In genomic region chr10:14774797-14775196, GRCh38 we compare ENCODE assay signal across 12 cellular contexts. TPM values are rescaled to one million over a fixed set of nuclear protein-coding genes. Genes with fewer than 3 reads are reported as not detected.
DNase-seq lines count a peak whose midpoint lies in the region; ATAC-seq, FAIRE-seq and TF ChIP-seq lines count a peak whose summit lies in the region.
"Had no signal": no experiment of that assay in that cellular context is flagged by ENCODE, and none has a peak within 500 bp of the region (broad histone marks: within the 10 kb centered on the region; RNA-seq: fewer than 3 reads in every experiment).

FAM107B (minus strand) TSS chr10:14774897; CDS start chr10:14774663, 234 bp downstream.

- no peak within 1 kb of the TSS for H3K4me3 ChIP-seq in CD8-positive, alpha-beta memory T cell (ENCODE audit: low read length)
- H3K4me3 ChIP-seq in fibroblast of the aortic adventitia (ENCODE audit: low read depth, low read length) (no peak within 1 kb of the TSS), pancreas (no peak within 1 kb of the TSS)

- CTCF ChIA-PET in CD8-positive, alpha-beta memory T cell (lab: Charles Lee) = no interaction called here

- no peaks in the 10 kb centered on the region for H3K9me3 Mint-ChIP-seq in CD8-positive, alpha-beta memory T cell
- H3K9me3 Mint-ChIP-seq: memory B cell had no signal

- ATAC-seq in pancreas = no peak
- ATAC-seq in HG03342 (IDR thresholded peaks at IDR 0.05; ENCODE audit: unreplicated experiment) = no peak

- H3K36me3 Mint-ChIP-seq in CD8-positive, alpha-beta memory T cell = peaks cover 0 to 2% (median 0%) of the 10 kb centered on the region in 3 donors
- H3K36me3 Mint-ChIP-seq: memory B cell had no signal

- intact Hi-C loops in pancreas (cut with DNase I) = no loop called here

- no peaks in the 10 kb centered on the region for H3K9me3 ChIP-seq in CD8-positive, alpha-beta memory T cell (ENCODE audit: low read length)
- no peaks in the 10 kb centered on the region for H3K9me3 ChIP-seq in pancreas

- no peak within 1 kb of the TSS for H3K27ac ChIP-seq in CD8-positive, alpha-beta memory T cell (ENCODE audit: low read depth, low read length)
- H3K27ac ChIP-seq in pancreas = no peak within 1 kb of the TSS

- FAIRE-seq in RCC 7860 (lab: Jason Lieb, UNC) = no peak
- FAIRE-seq in pancreas (lab: Jason Lieb, UNC) = no peak

- 88 to 89% methylated on average over 8 of the region's 8 CpGs for WGBS in pancreas, 2 donors

- H3K4me3 Mint-ChIP-seq in CD8-positive, alpha-beta memory T cell = no peak within 1 kb of the TSS
- H3K4me3 Mint-ChIP-seq: dendritic cell treated with granulocyte-macrophage colony-stimulating factor and Interleukin-4, amounts not matched to agents 40 ng/mL and 50 ng/mL, for 4 days; memory B cell had no signal

- no peaks in the 10 kb centered on the region for H3K4me1 ChIP-seq in CD8-positive, alpha-beta memory T cell (ENCODE audit: insufficient read depth, low read length)
- H3K4me1 ChIP-seq in pancreas = peaks cover 0 to 13% (median 0%) of the 10 kb centered on the region in 3 donors

- POLR2A ChIA-PET in CD8-positive, alpha-beta memory T cell (lab: Charles Lee) = no interaction called here

- no peaks in the 10 kb centered on the region for H3K4me1 Mint-ChIP-seq in CD8-positive, alpha-beta memory T cell

- H3K36me3 ChIP-seq in CD8-positive, alpha-beta memory T cell (ENCODE audit: insufficient read depth, low read length) = no peaks in the 10 kb centered on the region
- H3K36me3 ChIP-seq in pancreas = no peaks in the 10 kb centered on the region

- peaks cover 0 to 3% of the 10 kb centered on the region in 2 donors for H3K27me3 Mint-ChIP-seq in CD8-positive, alpha-beta memory T cell
- H3K27me3 Mint-ChIP-seq: memory B cell had no signal

- peak within 1 kb of the TSS in 1 of 8 donors; percentile 47 for H3K27ac Mint-ChIP-seq in CD8-positive, alpha-beta memory T cell
- H3K27ac Mint-ChIP-seq: dendritic cell treated with granulocyte-macrophage colony-stimulating factor and Interleukin-4, amounts not matched to agents 40 ng/mL and 50 ng/mL, for 4 days; memory B cell had no signal

- DNase-seq in CD8-positive, alpha-beta memory T cell = no peak
- DNase-seq in RCC 7860 (ENCODE audit: low spot score) = peak; percentile 39
- DNase-seq in fibroblast of the aortic adventitia (ENCODE audit: low read depth) = no peak
- DNase-seq in pancreas = no peak
- DNase-seq in germinal center (ENCODE audit: low spot score) = no peak
- no peak for DNase-seq in SKM-1 treated with dmso at 0.1 percent for 144 hours (lab: John Stamatoyannopoulos, UW; ENCODE audit: unreplicated experiment)
- no peak for DNase-seq in anterior cingulate cortex (lab: John Stamatoyannopoulos, UW)
- DNase-seq: activated CD4-positive, alpha-beta T cell treated with anti-CD3 and anti-CD28 coated beads for 1 hour; NCI-H526 treated with DMSO at 0.1 percent for 48 hours had no signal

- TF ChIP-seq CTCF in fibroblast of the aortic adventitia (IDR thresholded peaks at IDR 0.05; ENCODE audit: insufficient read depth, low read length) (no peak), pancreas (IDR thresholded peaks at IDR 0.05) (no peak)

- no peaks in the 10 kb centered on the region for H3K27me3 ChIP-seq in CD8-positive, alpha-beta memory T cell (ENCODE audit: insufficient read depth, low read length, poor library complexity, severe bottlenecking)
- H3K27me3 ChIP-seq in pancreas = no peaks in the 10 kb centered on the region

RNA-seq across cellular contexts. Expression of gene FAM107B, which starts in this region (rescaled TPM):
- total RNA-seq in CD8-positive, alpha-beta memory T cell = 100 to 1,000 TPM; 138 to 143 TPM
- 316 TPM for polyA plus RNA-seq in CD8-positive, alpha-beta memory T cell
- 4.8 and 22.7 TPM in 2 replicates for total RNA-seq in fibroblast of the aortic adventitia (ENCODE audit: low replicate concordance)
- total RNA-seq in pancreas = 100 to 1,000 TPM in 1 of 6 donors, 10 to 100 TPM in 5; 46.6 to 105 (median 62.0) TPM
- polyA plus RNA-seq in pancreas = 10 to 100 TPM; 22.6 to 31.4 TPM
